In genomic region chr2:198127627-198128026, GRCh38 we compare ENCODE assay signal across 8 cellular contexts.
DNase-seq lines count a peak whose midpoint lies in the region; ATAC-seq, FAIRE-seq and TF ChIP-seq lines count a peak whose summit lies in the region.

No MANE protein-coding gene starts in this region.

- H3K9me3 ChIP-seq in AG04450 (ENCODE audit: control insufficient read depth, insufficient read depth, low read length) (no peaks in the 10 kb centered on the region), small intestine (ENCODE audit: control insufficient read depth, low read depth) (no peaks in the 10 kb centered on the region)

- H3K4me1 Mint-ChIP-seq in activated naive CD8-positive, alpha-beta T cell treated with anti-CD3 and anti-CD28 coated beads, Interleukin-2, amount 10 ng/mL, durations not matched to agents 7 days and 5 days: no peaks in the 10 kb centered on the region

- no peaks in the 10 kb centered on the region for H3K36me3 ChIP-seq in small intestine (ENCODE audit: control insufficient read depth in 2 of 2, insufficient read depth in 2 of 2, low read length in 2 of 2)

- H3K27me3 ChIP-seq in AG04450 (ENCODE audit: control insufficient read depth, insufficient read depth, low read length): no peaks in the 10 kb centered on the region
- no peaks in the 10 kb centered on the region for H3K27me3 ChIP-seq in small intestine (ENCODE audit: control insufficient read depth in 2 of 2, insufficient read depth in 2 of 2, low read length in 2 of 2)

- peak; percentile 86 for ATAC-seq in GM18858 (IDR thresholded peaks at IDR 0.05; ENCODE audit: unreplicated experiment)
- no peak for ATAC-seq in activated naive CD8-positive, alpha-beta T cell treated with anti-CD3 and anti-CD28 coated beads, Interleukin-2, amount 10 ng/mL, durations not matched to agents 7 days and 5 days (ENCODE audit: low read depth)
- ATAC-seq in left cardiac atrium: peak; percentile 83 to 85

- H3K27ac Mint-ChIP-seq in activated naive CD8-positive, alpha-beta T cell treated with anti-CD3 and anti-CD28 coated beads, Interleukin-2, amount 10 ng/mL, durations not matched to agents 7 days and 5 days: no peak overlapping the region

- no peak overlapping the region for H3K4me3 ChIP-seq in AG04450 (ENCODE audit: low read depth, low read length)
- H3K4me3 ChIP-seq in small intestine (ENCODE audit: low read depth in 1 of 2, low read length in 2 of 2): no peak overlapping the region

- no peak overlapping the region for H3K27ac ChIP-seq in AG04450 (ENCODE audit: low read depth, low read length)
- no peak overlapping the region for H3K27ac ChIP-seq in small intestine (ENCODE audit: low read depth in 1 of 2, low read length in 1 of 2)

- WGBS in small intestine, 3 donors: 50 to 70% (median 58%) methylated on average over 1 of the region's 1 CpG

- H3K27me3 Mint-ChIP-seq in activated naive CD8-positive, alpha-beta T cell treated with anti-CD3 and anti-CD28 coated beads, Interleukin-2, amount 10 ng/mL, durations not matched to agents 7 days and 5 days: no peaks in the 10 kb centered on the region

- no peaks in the 10 kb centered on the region for H3K36me3 Mint-ChIP-seq in activated naive CD8-positive, alpha-beta T cell treated with anti-CD3 and anti-CD28 coated beads, Interleukin-2, amount 10 ng/mL, durations not matched to agents 7 days and 5 days

- intact Hi-C loops in left cardiac atrium (cut with DNase I): loop anchor here (1.0 to 5.0 kb wide), 2 partner anchors 324 to 325 kb away; partner anchors contain the start of gene PLCL1 (in 1 of the 2)

- CTCF ChIA-PET in AG04450 (lab: Charles Lee): interaction anchor here (0.5 to 3.6 kb wide), 24 partner anchors 9 to 411 kb away, joined by 3 to 22 read pairs (median 4); partner anchors contain the start of gene PLCL1

- no peak for FAIRE-seq in small intestine (lab: Jason Lieb, UNC)

- POLR2A ChIA-PET in AG04450 (lab: Yijun Ruan, JAX): no interaction called here
- POLR2A ChIA-PET in activated naive CD8-positive, alpha-beta T cell treated with anti-CD3 and anti-CD28 coated beads, Interleukin-2, amount 10 ng/mL, durations not matched to agents 7 days and 5 days (lab: Charles Lee): no interaction called here

- no peaks in the 10 kb centered on the region for H3K4me1 ChIP-seq in small intestine (ENCODE audit: control insufficient read depth in 2 of 2, insufficient read depth in 1 of 2, low read depth in 1 of 2, low read length in 1 of 2)

- H3K4me3 Mint-ChIP-seq in activated naive CD8-positive, alpha-beta T cell treated with anti-CD3 and anti-CD28 coated beads, Interleukin-2, amount 10 ng/mL, durations not matched to agents 7 days and 5 days: no peak overlapping the region

- H3K9me3 Mint-ChIP-seq in activated naive CD8-positive, alpha-beta T cell treated with anti-CD3 and anti-CD28 coated beads, Interleukin-2, amount 10 ng/mL, durations not matched to agents 7 days and 5 days: no peaks in the 10 kb centered on the region

- peak; percentile 76 for TF ChIP-seq CTCF in AG04450 (IDR thresholded peaks at IDR 0.05; ENCODE audit: low read depth, low read length)

- peak; percentile 38 for DNase-seq in AG04450 (ENCODE audit: low read depth, low spot score)
- peak; percentile 11 for DNase-seq in HK-2 (ENCODE audit: unreplicated experiment)
- DNase-seq in RPMI7951 (ENCODE audit: low read depth): peak; percentile 17
- DNase-seq in activated naive CD8-positive, alpha-beta T cell treated with anti-CD3 and anti-CD28 coated beads, Interleukin-2, amount 10 ng/mL, durations not matched to agents 7 days and 5 days: peak; percentile 28
- peak; percentile 31 for DNase-seq in left cardiac atrium
- DNase-seq in small intestine: peak; percentile 62
- DNase-seq in OCI-M2 (lab: John Stamatoyannopoulos, UW; ENCODE audit: unreplicated experiment): no peak
